ENCODE assay signal across 21 cellular contexts in the genomic region with DNA sequence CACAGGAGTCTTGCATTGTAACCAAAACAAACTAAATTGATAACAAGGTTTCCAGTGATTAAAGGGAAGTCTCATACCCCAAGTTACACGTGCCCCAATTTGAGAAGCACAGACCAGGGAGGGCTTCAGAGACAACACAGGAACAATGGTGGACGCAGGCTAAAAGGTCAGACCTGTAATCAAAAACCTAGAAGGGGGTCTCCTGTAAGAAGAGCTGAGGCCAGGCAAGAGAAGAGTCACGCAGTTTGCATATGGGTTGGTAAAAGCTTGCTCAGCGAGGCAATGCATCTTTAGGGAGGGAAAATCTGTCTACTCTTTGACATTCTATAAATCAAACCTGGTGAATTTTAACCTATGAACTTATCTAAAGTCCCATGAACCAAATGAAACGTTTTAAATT. TPM values are rescaled to one million over a fixed set of nuclear protein-coding genes. Genes with fewer than 3 reads are reported as not detected.
DNase-seq lines count a peak whose midpoint lies in the region; ATAC-seq and TF ChIP-seq lines count a peak whose summit lies in the region.
"Had no signal": no experiment of that assay in that cellular context is flagged by ENCODE, and none has a peak within 500 bp of the region (broad histone marks: within the 10 kb centered on the region; RNA-seq: fewer than 3 reads in every experiment).

No MANE protein-coding gene starts in this region.

- no peak overlapping the region for H3K4me3 Mint-ChIP-seq in activated naive CD8-positive, alpha-beta T cell
- H3K4me3 Mint-ChIP-seq in activated naive CD8-positive, alpha-beta T cell treated with anti-CD3 and anti-CD28 coated beads, Interleukin-2, amount 50 U/mL, for 24 hours = no peak overlapping the region
- no peak overlapping the region for H3K4me3 Mint-ChIP-seq in WTC11
- no peak overlapping the region for H3K4me3 Mint-ChIP-seq in mesothelial cell of epicardium
- H3K4me3 Mint-ChIP-seq: activated T-helper 17 cell treated with anti-CD3 and anti-CD28 coated beads, Interleukin-2, amount 50 U/mL, for 72 hours; stimulated activated naive CD8-positive, alpha-beta T cell treated with anti-CD3 and anti-CD28 coated beads, Interleukin-15, amount 100 ng/mL, for 72 hours had no signal

- POLR2A ChIA-PET in WTC11 (lab: Charles Lee) = no interaction called here

- H3K27me3 Mint-ChIP-seq in activated naive CD8-positive, alpha-beta T cell = no peaks in the 10 kb centered on the region
- H3K27me3 Mint-ChIP-seq in activated naive CD8-positive, alpha-beta T cell treated with anti-CD3 and anti-CD28 coated beads, Interleukin-2, amount 50 U/mL, for 24 hours = no peaks in the 10 kb centered on the region
- H3K27me3 Mint-ChIP-seq in WTC11 (ENCODE audit: low read depth) (peaks cover 4% of the 10 kb centered on the region), mesothelial cell of epicardium (ENCODE audit: low read depth) (no peaks in the 10 kb centered on the region)
- H3K27me3 Mint-ChIP-seq: activated T-helper 17 cell treated with anti-CD3 and anti-CD28 coated beads, Interleukin-2, amount 50 U/mL, for 72 hours; stimulated activated naive CD8-positive, alpha-beta T cell treated with anti-CD3 and anti-CD28 coated beads, Interleukin-15, amount 100 ng/mL, for 72 hours had no signal

- H3K36me3 Mint-ChIP-seq in activated naive CD8-positive, alpha-beta T cell = no peaks in the 10 kb centered on the region
- peaks cover 19% of the 10 kb centered on the region for H3K36me3 Mint-ChIP-seq in activated naive CD8-positive, alpha-beta T cell treated with anti-CD3 and anti-CD28 coated beads, Interleukin-2, amount 50 U/mL, for 24 hours (ENCODE audit: low read depth)
- H3K36me3 Mint-ChIP-seq in WTC11 = no peaks in the 10 kb centered on the region
- no peaks in the 10 kb centered on the region for H3K36me3 Mint-ChIP-seq in mesothelial cell of epicardium

- DNase-seq in activated naive CD8-positive, alpha-beta T cell treated with anti-CD3 and anti-CD28 coated beads, Interleukin-2, amount 50 U/mL, for 24 hours = no peak
- DNase-seq in WTC11 (ENCODE audit: low spot score) = no peak
- peak in 1 of 2 experiments; percentile 10 for DNase-seq in mesothelial cell of epicardium (ENCODE audit: low spot score in 2 of 2, unreplicated experiment in 2 of 2)
- peak; percentile 8 for DNase-seq in ureter (ENCODE audit: low spot score)
- no peak for DNase-seq in NCI-H2107 (lab: John Stamatoyannopoulos, UW)
- no peak for DNase-seq in HT-29 (ENCODE audit: low spot score)
- DNase-seq: activated naive CD4-positive, alpha-beta T cell treated with anti-CD3 and anti-CD28 coated beads, Interleukin-2, amount 50 U/mL, for 16 hours; DMS153; mucosa of descending colon; MV-4-11; NCI-H1436 treated with DMSO at 0.1 percent for 48 hours; OCI-M1; pancreas; retina; small intestine; stimulated activated naive CD8-positive, alpha-beta T cell treated with anti-CD3 and anti-CD28 coated beads, Interleukin-15, amount 100 ng/mL, for 72 hours; uterus had no signal

- H3K4me1 Mint-ChIP-seq in activated naive CD8-positive, alpha-beta T cell (ENCODE audit: low read depth) = peaks cover 8% of the 10 kb centered on the region
- peaks cover 3% of the 10 kb centered on the region for H3K4me1 Mint-ChIP-seq in activated naive CD8-positive, alpha-beta T cell treated with anti-CD3 and anti-CD28 coated beads, Interleukin-2, amount 50 U/mL, for 24 hours
- H3K4me1 Mint-ChIP-seq in WTC11 = peaks cover 56% of the 10 kb centered on the region
- H3K4me1 Mint-ChIP-seq in mesothelial cell of epicardium = peaks cover 72% of the 10 kb centered on the region

- no peaks in the 10 kb centered on the region for H3K9me3 Mint-ChIP-seq in activated naive CD8-positive, alpha-beta T cell (ENCODE audit: low read depth)
- no peaks in the 10 kb centered on the region for H3K9me3 Mint-ChIP-seq in activated naive CD8-positive, alpha-beta T cell treated with anti-CD3 and anti-CD28 coated beads, Interleukin-2, amount 50 U/mL, for 24 hours
- H3K9me3 Mint-ChIP-seq in WTC11 (no peaks in the 10 kb centered on the region), mesothelial cell of epicardium (no peaks in the 10 kb centered on the region)
- H3K9me3 Mint-ChIP-seq: activated T-helper 17 cell treated with anti-CD3 and anti-CD28 coated beads, Interleukin-2, amount 50 U/mL, for 72 hours; stimulated activated naive CD8-positive, alpha-beta T cell treated with anti-CD3 and anti-CD28 coated beads, Interleukin-15, amount 100 ng/mL, for 72 hours had no signal

- peak overlapping the region; percentile 58 for H3K27ac Mint-ChIP-seq in activated naive CD8-positive, alpha-beta T cell
- no peak overlapping the region for H3K27ac Mint-ChIP-seq in activated naive CD8-positive, alpha-beta T cell treated with anti-CD3 and anti-CD28 coated beads, Interleukin-2, amount 50 U/mL, for 24 hours
- H3K27ac Mint-ChIP-seq in WTC11 (no peak overlapping the region), mesothelial cell of epicardium (peak overlapping the region; percentile 36)
- H3K27ac Mint-ChIP-seq: stimulated activated naive CD8-positive, alpha-beta T cell treated with anti-CD3 and anti-CD28 coated beads, Interleukin-15, amount 100 ng/mL, for 72 hours had no signal

- ATAC-seq in activated naive CD8-positive, alpha-beta T cell treated with anti-CD3 and anti-CD28 coated beads, Interleukin-2, amount 50 U/mL, for 24 hours = no peak
- ATAC-seq in WTC11 (peak; percentile 43), HG03175 (IDR thresholded peaks at IDR 0.05; ENCODE audit: unreplicated experiment) (no peak)
- ATAC-seq: activated T-helper 17 cell treated with anti-CD3 and anti-CD28 coated beads, Interleukin-2, amount 50 U/mL, for 72 hours; gastroesophageal sphincter; mucosa of descending colon; pancreas; stimulated activated naive CD8-positive, alpha-beta T cell treated with anti-CD3 and anti-CD28 coated beads, Interleukin-15, amount 100 ng/mL, for 72 hours had no signal

- TF ChIP-seq CTCF in WTC11 (IDR thresholded peaks at IDR 0.05) (no peak), mesothelial cell of epicardium (IDR thresholded peaks at IDR 0.05; ENCODE audit: unreplicated experiment) (no peak)

- CTCF ChIA-PET in WTC11 (lab: Charles Lee) = interaction anchor here (1.8 to 1.9 kb wide), 2 partner anchors 73 to 280 kb away, joined by 5 to 6 read pairs; no protein-coding TSS in a partner anchor

TF ChIP-seq in WTC11, 78 proteins besides CTCF, POLR2A, EP300 and RAD21 (continues in another document):
- TF ChIP-seq, protein P1, sequence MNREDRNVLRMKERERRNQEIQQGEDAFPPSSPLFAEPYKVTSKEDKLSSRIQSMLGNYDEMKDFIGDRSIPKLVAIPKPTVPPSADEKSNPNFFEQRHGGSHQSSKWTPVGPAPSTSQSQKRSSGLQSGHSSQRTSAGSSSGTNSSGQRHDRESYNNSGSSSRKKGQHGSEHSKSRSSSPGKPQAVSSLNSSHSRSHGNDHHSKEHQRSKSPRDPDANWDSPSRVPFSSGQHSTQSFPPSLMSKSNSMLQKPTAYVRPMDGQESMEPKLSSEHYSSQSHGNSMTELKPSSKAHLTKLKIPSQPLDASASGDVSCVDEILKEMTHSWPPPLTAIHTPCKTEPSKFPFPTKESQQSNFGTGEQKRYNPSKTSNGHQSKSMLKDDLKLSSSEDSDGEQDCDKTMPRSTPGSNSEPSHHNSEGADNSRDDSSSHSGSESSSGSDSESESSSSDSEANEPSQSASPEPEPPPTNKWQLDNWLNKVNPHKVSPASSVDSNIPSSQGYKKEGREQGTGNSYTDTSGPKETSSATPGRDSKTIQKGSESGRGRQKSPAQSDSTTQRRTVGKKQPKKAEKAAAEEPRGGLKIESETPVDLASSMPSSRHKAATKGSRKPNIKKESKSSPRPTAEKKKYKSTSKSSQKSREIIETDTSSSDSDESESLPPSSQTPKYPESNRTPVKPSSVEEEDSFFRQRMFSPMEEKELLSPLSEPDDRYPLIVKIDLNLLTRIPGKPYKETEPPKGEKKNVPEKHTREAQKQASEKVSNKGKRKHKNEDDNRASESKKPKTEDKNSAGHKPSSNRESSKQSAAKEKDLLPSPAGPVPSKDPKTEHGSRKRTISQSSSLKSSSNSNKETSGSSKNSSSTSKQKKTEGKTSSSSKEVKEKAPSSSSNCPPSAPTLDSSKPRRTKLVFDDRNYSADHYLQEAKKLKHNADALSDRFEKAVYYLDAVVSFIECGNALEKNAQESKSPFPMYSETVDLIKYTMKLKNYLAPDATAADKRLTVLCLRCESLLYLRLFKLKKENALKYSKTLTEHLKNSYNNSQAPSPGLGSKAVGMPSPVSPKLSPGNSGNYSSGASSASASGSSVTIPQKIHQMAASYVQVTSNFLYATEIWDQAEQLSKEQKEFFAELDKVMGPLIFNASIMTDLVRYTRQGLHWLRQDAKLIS (CRISPR knock-in tag; IDR thresholded peaks at IDR 0.05; ENCODE audit: borderline replicate concordance) = no peak
- TF ChIP-seq, protein P2, sequence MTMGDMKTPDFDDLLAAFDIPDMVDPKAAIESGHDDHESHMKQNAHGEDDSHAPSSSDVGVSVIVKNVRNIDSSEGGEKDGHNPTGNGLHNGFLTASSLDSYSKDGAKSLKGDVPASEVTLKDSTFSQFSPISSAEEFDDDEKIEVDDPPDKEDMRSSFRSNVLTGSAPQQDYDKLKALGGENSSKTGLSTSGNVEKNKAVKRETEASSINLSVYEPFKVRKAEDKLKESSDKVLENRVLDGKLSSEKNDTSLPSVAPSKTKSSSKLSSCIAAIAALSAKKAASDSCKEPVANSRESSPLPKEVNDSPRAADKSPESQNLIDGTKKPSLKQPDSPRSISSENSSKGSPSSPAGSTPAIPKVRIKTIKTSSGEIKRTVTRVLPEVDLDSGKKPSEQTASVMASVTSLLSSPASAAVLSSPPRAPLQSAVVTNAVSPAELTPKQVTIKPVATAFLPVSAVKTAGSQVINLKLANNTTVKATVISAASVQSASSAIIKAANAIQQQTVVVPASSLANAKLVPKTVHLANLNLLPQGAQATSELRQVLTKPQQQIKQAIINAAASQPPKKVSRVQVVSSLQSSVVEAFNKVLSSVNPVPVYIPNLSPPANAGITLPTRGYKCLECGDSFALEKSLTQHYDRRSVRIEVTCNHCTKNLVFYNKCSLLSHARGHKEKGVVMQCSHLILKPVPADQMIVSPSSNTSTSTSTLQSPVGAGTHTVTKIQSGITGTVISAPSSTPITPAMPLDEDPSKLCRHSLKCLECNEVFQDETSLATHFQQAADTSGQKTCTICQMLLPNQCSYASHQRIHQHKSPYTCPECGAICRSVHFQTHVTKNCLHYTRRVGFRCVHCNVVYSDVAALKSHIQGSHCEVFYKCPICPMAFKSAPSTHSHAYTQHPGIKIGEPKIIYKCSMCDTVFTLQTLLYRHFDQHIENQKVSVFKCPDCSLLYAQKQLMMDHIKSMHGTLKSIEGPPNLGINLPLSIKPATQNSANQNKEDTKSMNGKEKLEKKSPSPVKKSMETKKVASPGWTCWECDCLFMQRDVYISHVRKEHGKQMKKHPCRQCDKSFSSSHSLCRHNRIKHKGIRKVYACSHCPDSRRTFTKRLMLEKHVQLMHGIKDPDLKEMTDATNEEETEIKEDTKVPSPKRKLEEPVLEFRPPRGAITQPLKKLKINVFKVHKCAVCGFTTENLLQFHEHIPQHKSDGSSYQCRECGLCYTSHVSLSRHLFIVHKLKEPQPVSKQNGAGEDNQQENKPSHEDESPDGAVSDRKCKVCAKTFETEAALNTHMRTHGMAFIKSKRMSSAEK (CRISPR knock-in tag; IDR thresholded peaks at IDR 0.05; ENCODE audit: borderline replicate concordance) = no peak

RNA-seq across cellular contexts. Expression of gene MCF2L2, which starts 58.6 kb away (rescaled TPM):
- total RNA-seq in WTC11 (2021) (7.3 to 9.0 TPM (median 7.5 TPM) in 3 replicates), mesothelial cell of epicardium (2.0 to 3.4 TPM (median 3.1 TPM) in 3 replicates), ureter (3.0 TPM)
- total RNA-seq in HT-29 (2014; rRNA removed; shearing (Covaris generic)) = 0.05 TPM in 1 of 2 replicates, not detected in the other

Comparison
In these comparisons a context has a peak if more than half of its experiments do, and no peak if none do; other contexts are left out.
1. H3K27ac Mint-ChIP-seq: peak in activated naive CD8-positive, alpha-beta T cell (single experiment) and mesothelial cell of epicardium (single experiment); none in activated naive CD8-positive, alpha-beta T cell treated with anti-CD3 and anti-CD28 coated beads, Interleukin-2, amount 50 U/mL, for 24 hours (single experiment) and WTC11 (single experiment).